In genomic region chr2:241540766-241541561, GRCh38 we compare ENCODE assay signal across 8 cellular contexts. TPM values are rescaled to one million over a fixed set of nuclear protein-coding genes. Genes with fewer than 3 reads are reported as not detected.
DNase-seq lines count a peak whose midpoint lies in the region; ATAC-seq, FAIRE-seq and TF ChIP-seq lines count a peak whose summit lies in the region.

No MANE protein-coding gene starts in this region.

- no peak for TF ChIP-seq POLR2A in HepG2 (IDR thresholded peaks at IDR 0.05; ENCODE audit: insufficient read depth in 1 of 2, low read depth in 2 of 2, low read length in 2 of 2)

- H3K4me1 ChIP-seq in BE2C (peaks cover 5% of the 10 kb centered on the region; the same call in 1 of the 2 replicates), HUES6 (ENCODE audit: control insufficient read depth, insufficient read depth, low read length) (peaks cover 11% of the 10 kb centered on the region), colonic mucosa (no peaks in the 10 kb centered on the region), HepG2 (ENCODE audit: insufficient read depth, low read length) (peaks cover 47% of the 10 kb centered on the region)

- FAIRE-seq in HepG2 (lab: Jason Lieb, UNC) (no peak), GM19239 (lab: Jason Lieb, UNC) (no peak)

- H3K4me3 ChIP-seq in BE2C (ENCODE audit: low read depth, low read length) (peak overlapping the region; percentile 41), HUES6 (ENCODE audit: low read depth, low read length) (peak overlapping the region; percentile 72), colonic mucosa (peak overlapping the region; percentile 38), HepG2 (replicated peaks in 1 of 3; ENCODE audit: insufficient read depth in 1 of 3, low read depth in 2 of 3, low read length in 3 of 3) (peak overlapping the region; percentile 59 to 79 (median 65))

- H3K27me3 ChIP-seq in BE2C (peaks cover 18% of the 10 kb centered on the region), HUES6 (ENCODE audit: control insufficient read depth, insufficient read depth, low read length) (peaks cover 38% of the 10 kb centered on the region), colonic mucosa (peaks cover 23% of the 10 kb centered on the region), HepG2 (ENCODE audit: control insufficient read depth in 1 of 2, insufficient read depth in 2 of 2, low read length in 2 of 2) (peaks cover 4 to 31% of the 10 kb centered on the region in 2 experiments; a peak in 4 of 5 replicates)

- no peaks in the 10 kb centered on the region for H3K79me2 ChIP-seq in HepG2 (ENCODE audit: insufficient read depth, low read length)

- peaks cover 2% of the 10 kb centered on the region; the same call in 1 of the 2 replicates for H3K9me3 ChIP-seq in BE2C
- H3K9me3 ChIP-seq in HUES6 (ENCODE audit: control insufficient read depth, insufficient read depth, low read depth, low read length): no peaks in the 10 kb centered on the region
- H3K9me3 ChIP-seq in colonic mucosa: no peaks in the 10 kb centered on the region
- no peaks in the 10 kb centered on the region for H3K9me3 ChIP-seq in HepG2 (ENCODE audit: low read length)

- H3K27ac ChIP-seq in HUES6 (ENCODE audit: low read depth, low read length) (no peak overlapping the region), colonic mucosa (no peak overlapping the region), HepG2 (ENCODE audit: extremely low read length, insufficient read depth, low read length) (no peak overlapping the region)

- TF ChIP-seq CTCF in BE2C (IDR thresholded peaks at IDR 0.05; ENCODE audit: low read depth, low read length): no peak
- TF ChIP-seq CTCF in colonic mucosa (IDR thresholded peaks at IDR 0.05): no peak
- no peak for TF ChIP-seq CTCF in HepG2 (CRISPR knock-in tag; IDR thresholded peaks at IDR 0.05)

- H3K9ac ChIP-seq in HUES6 (ENCODE audit: low read length) (peak overlapping the region; percentile 28), colonic mucosa (ENCODE audit: low read depth in 2 of 2, low read length in 2 of 2) (no peak overlapping the region), HepG2 (ENCODE audit: insufficient read depth, low read depth, low read length) (peak overlapping the region; percentile 61)

- DNase-seq in BE2C (peak; percentile 82), colonic mucosa (peak; percentile 80), HepG2 (ENCODE audit: low spot score) (no peak), GM19239 (ENCODE audit: insufficient read length, low spot score) (no peak), COR-L47 (lab: John Stamatoyannopoulos, UW) (no peak)
- DNase-seq in activated CD4-positive, alpha-beta T cell treated with anti-CD3 and anti-CD28 coated beads, Interleukin-2, amount 50 U/mL, for 1 hour: peak; percentile 61
- DNase-seq in stimulated activated CD4-positive, alpha-beta T cell treated with anti-CD3 and anti-CD28 coated beads, TNF-alpha, amount 100 ng/mL, for 24 hours (ENCODE audit: low read depth in 3 of 3): peak; percentile 24 to 66 (median 35)

- H4K20me1 ChIP-seq in HepG2 (ENCODE audit: insufficient read depth, low read length): no peaks in the 10 kb centered on the region

- no peaks in the 10 kb centered on the region for H3K36me3 ChIP-seq in BE2C
- no peaks in the 10 kb centered on the region for H3K36me3 ChIP-seq in HUES6 (ENCODE audit: control insufficient read depth, insufficient read depth, low read length)
- no peaks in the 10 kb centered on the region for H3K36me3 ChIP-seq in colonic mucosa
- H3K36me3 ChIP-seq in HepG2 (replicated peaks in 1 of 2; ENCODE audit: control insufficient read depth in 1 of 2, insufficient read depth in 2 of 2, low read length in 2 of 2): no peaks in the 10 kb centered on the region

- BruUV-seq in HepG2 (replicated peaks; lab: Mats Ljungman, UMichigan): no TSS peak

- in situ Hi-C loops in HepG2 (cut with HindIII; ENCODE audit: extremely low pct_ligation_motif_present, low pct_unique_long_range_greater_than_20kb): no loop called here

- TF ChIP-seq EP300 in HepG2 (IDR thresholded peaks at IDR 0.05; ENCODE audit: low read depth in 2 of 2, low read length in 2 of 2) (no peak), HepG2 (CRISPR knock-in tag; IDR thresholded peaks at IDR 0.05; ENCODE audit: borderline replicate concordance) (no peak)

- POLR2A ChIA-PET in HepG2 (lab: Yijun Ruan, JAX): interaction anchor here (1.4 kb wide), 1 partner anchor 226 kb away, joined by 4 read pairs; the partner anchor contains the start of genes HDLBP and SEPTIN2

- 17% methylated on average over 65 of the region's 68 CpGs for WGBS in HepG2 (ENCODE audit: low lambda C conversion rate)

- ATAC-seq in HepG2: peak; percentile 53

- intact Hi-C loops in colonic mucosa (cut with DNase I): no loop called here
- intact Hi-C loops in HepG2 (cut with micrococcal nuclease; ENCODE audit: unreplicated experiment): no loop called here

- H3K4me2 ChIP-seq in HepG2 (ENCODE audit: low read depth, low read length): peak overlapping the region; percentile 91

- H2AFZ ChIP-seq in HepG2 (ENCODE audit: low read length): peak overlapping the region; percentile 39

- CTCF ChIA-PET in HepG2 (lab: Yijun Ruan, JAX; ENCODE audit: low intra/inter-chr PET ratio, low total read pairs): no interaction called here

- TF ChIP-seq RAD21 in HepG2 (CRISPR knock-in tag; IDR thresholded peaks at IDR 0.05): no peak

TF ChIP-seq in HepG2, 621 proteins besides CTCF, POLR2A, EP300 and RAD21 (continues in another document):
- TF ChIP-seq ZNF274 (CRISPR knock-in tag; IDR thresholded peaks at IDR 0.05) (no peak), HNRNPK (IDR thresholded peaks at IDR 0.05; ENCODE audit: low read depth, low read length, poor library complexity, severe bottlenecking) (peak; percentile 14), TOPORS (CRISPR knock-in tag; IDR thresholded peaks at IDR 0.05) (no peak), ZBTB26 (CRISPR knock-in tag; IDR thresholded peaks at IDR 0.05; ENCODE audit: borderline replicate concordance) (no peak)

RNA-seq across cellular contexts. Expression of gene BOK, which starts 17.6 kb away (rescaled TPM):
- polyA plus RNA-seq in BE2C (2012; ENCODE audit: insufficient read depth, insufficient read length, low read depth): 2.9 TPM
- total RNA-seq in colonic mucosa: 10 to 100 TPM in 1 of 2 donors, 1 to 10 TPM in 1; 8.3 to 14.1 TPM
- 30.2 and 35.5 TPM in 2 replicates for total RNA-seq in HepG2 (2016; rRNA removed; fragmentation: Illumina TruSeq; extraction: Trizol)
- 22.2 and 23.9 TPM in 2 replicates for total RNA-seq in HepG2 (2016; cell fraction: cytosol; rRNA removed; fragmentation: Illumina TruSeq; extraction: Trizol; ENCODE audit: low read depth)
- total RNA-seq in HepG2 (2016; cell fraction: insoluble cytoplasmic fraction; rRNA removed; fragmentation: Illumina TruSeq; extraction: Trizol): 28.1 and 36.4 TPM in 2 replicates
- total RNA-seq in HepG2 (2016; cell fraction: membrane; rRNA removed; fragmentation: Illumina TruSeq; extraction: Trizol): 58.8 and 67.3 TPM in 2 replicates
- 18.8 and 20.8 TPM in 2 replicates for total RNA-seq in HepG2 (2016; cell fraction: nucleus; rRNA removed; fragmentation: Illumina TruSeq; extraction: Trizol)
- polyA plus RNA-seq in HepG2 (2011; rRNA removed): 39.2 and 58.1 TPM in 2 replicates
- 49.3 and 71.9 TPM in 2 replicates for polyA plus RNA-seq in HepG2 (2011; cell fraction: cytosol; rRNA removed)
- polyA plus RNA-seq in HepG2 (2011; cell fraction: nucleus; rRNA removed): 101 and 104 TPM in 2 replicates
- 43.9 and 55.3 TPM in 2 replicates for polyA plus RNA-seq in HepG2 (2012)
- polyA plus RNA-seq in HepG2 (2016; cell fraction: cytosol; fragmentation: Illumina TruSeq; extraction: Trizol; ENCODE audit: low read depth): 28.1 and 33.7 TPM in 2 replicates
- polyA plus RNA-seq in HepG2 (2016; cell fraction: insoluble cytoplasmic fraction; fragmentation: Illumina TruSeq; extraction: Trizol; ENCODE audit: low read depth): 37.9 and 46.1 TPM in 2 replicates
- 64.2 and 66.8 TPM in 2 replicates for polyA plus RNA-seq in HepG2 (2016; cell fraction: membrane; fragmentation: Illumina TruSeq; extraction: Trizol; ENCODE audit: low read depth)
- polyA plus RNA-seq in HepG2 (2016; cell fraction: nucleus; fragmentation: Illumina TruSeq; extraction: Trizol; ENCODE audit: insufficient read depth, low read depth): 41.2 and 42.5 TPM in 2 replicates
- polyA minus RNA-seq in HepG2 (2011; rRNA and poly(A)+ RNA removed; ENCODE audit: low replicate concordance): 10.1 and 74.6 TPM in 2 replicates
- polyA minus RNA-seq in HepG2 (2011; cell fraction: cytosol; rRNA and poly(A)+ RNA removed): 39.7 and 41.5 TPM in 2 replicates
- 9.9 and 12.7 TPM in 2 replicates for polyA minus RNA-seq in HepG2 (2011; cell fraction: nucleus; rRNA and poly(A)+ RNA removed)

RNA-seq across cellular contexts. Expression of gene STK25, which starts 32.6 kb away (rescaled TPM):
- polyA plus RNA-seq in BE2C (2012; ENCODE audit: insufficient read depth, insufficient read length, low read depth): 378 TPM
- 100 to 1,000 TPM in 1 of 2 donors, 10 to 100 TPM in 1; 87.8 to 144 TPM for total RNA-seq in colonic mucosa
- total RNA-seq in HepG2 (2016; rRNA removed; fragmentation: Illumina TruSeq; extraction: Trizol): 123 and 177 TPM in 2 replicates
- total RNA-seq in HepG2 (2016; cell fraction: cytosol; rRNA removed; fragmentation: Illumina TruSeq; extraction: Trizol; ENCODE audit: low read depth): 143 and 149 TPM in 2 replicates
- total RNA-seq in HepG2 (2016; cell fraction: insoluble cytoplasmic fraction; rRNA removed; fragmentation: Illumina TruSeq; extraction: Trizol): 108 and 184 TPM in 2 replicates
- 217 TPM in 2 replicates for total RNA-seq in HepG2 (2016; cell fraction: membrane; rRNA removed; fragmentation: Illumina TruSeq; extraction: Trizol)
- total RNA-seq in HepG2 (2016; cell fraction: nucleus; rRNA removed; fragmentation: Illumina TruSeq; extraction: Trizol): 128 and 139 TPM in 2 replicates
- 481 and 626 TPM in 2 replicates for polyA plus RNA-seq in HepG2 (2011; rRNA removed)
- polyA plus RNA-seq in HepG2 (2011; cell fraction: cytosol; rRNA removed): 323 and 410 TPM in 2 replicates
- 1,381 and 1,393 TPM in 2 replicates for polyA plus RNA-seq in HepG2 (2011; cell fraction: nucleus; rRNA removed)
- 200 and 245 TPM in 2 replicates for polyA plus RNA-seq in HepG2 (2012)
- 126 and 132 TPM in 2 replicates for polyA plus RNA-seq in HepG2 (2016; cell fraction: cytosol; fragmentation: Illumina TruSeq; extraction: Trizol; ENCODE audit: low read depth)
- 133 and 166 TPM in 2 replicates for polyA plus RNA-seq in HepG2 (2016; cell fraction: insoluble cytoplasmic fraction; fragmentation: Illumina TruSeq; extraction: Trizol; ENCODE audit: low read depth)
- polyA plus RNA-seq in HepG2 (2016; cell fraction: membrane; fragmentation: Illumina TruSeq; extraction: Trizol; ENCODE audit: low read depth): 186 and 199 TPM in 2 replicates
- polyA plus RNA-seq in HepG2 (2016; cell fraction: nucleus; fragmentation: Illumina TruSeq; extraction: Trizol; ENCODE audit: insufficient read depth, low read depth): 341 and 351 TPM in 2 replicates
- polyA minus RNA-seq in HepG2 (2011; rRNA and poly(A)+ RNA removed; ENCODE audit: low replicate concordance): 198 and 615 TPM in 2 replicates
- polyA minus RNA-seq in HepG2 (2011; cell fraction: cytosol; rRNA and poly(A)+ RNA removed): 125 and 128 TPM in 2 replicates
- polyA minus RNA-seq in HepG2 (2011; cell fraction: nucleus; rRNA and poly(A)+ RNA removed): 166 and 229 TPM in 2 replicates

Comparison
In these comparisons a context has a peak if more than half of its experiments do, and no peak if none do; other contexts are left out.
1. DNase-seq: peak in BE2C (single experiment), activated CD4-positive, alpha-beta T cell treated with anti-CD3 and anti-CD28 coated beads, Interleukin-2, amount 50 U/mL, for 1 hour (single experiment), colonic mucosa (single experiment) and stimulated activated CD4-positive, alpha-beta T cell treated with anti-CD3 and anti-CD28 coated beads, TNF-alpha, amount 100 ng/mL, for 24 hours (3 of 3); none in HepG2 (single experiment), GM19239 (single experiment) and COR-L47 (single experiment).
2. H3K9ac ChIP-seq: peak in HUES6 (single experiment) and HepG2 (single experiment); none in colonic mucosa (0 of 2).
3. Peak in every context shown above with its lines, with median percentiles within 50 percentile points of each other: H3K4me3 ChIP-seq.